ENCODE assay signal across 22 cellular contexts in the genomic region with DNA sequence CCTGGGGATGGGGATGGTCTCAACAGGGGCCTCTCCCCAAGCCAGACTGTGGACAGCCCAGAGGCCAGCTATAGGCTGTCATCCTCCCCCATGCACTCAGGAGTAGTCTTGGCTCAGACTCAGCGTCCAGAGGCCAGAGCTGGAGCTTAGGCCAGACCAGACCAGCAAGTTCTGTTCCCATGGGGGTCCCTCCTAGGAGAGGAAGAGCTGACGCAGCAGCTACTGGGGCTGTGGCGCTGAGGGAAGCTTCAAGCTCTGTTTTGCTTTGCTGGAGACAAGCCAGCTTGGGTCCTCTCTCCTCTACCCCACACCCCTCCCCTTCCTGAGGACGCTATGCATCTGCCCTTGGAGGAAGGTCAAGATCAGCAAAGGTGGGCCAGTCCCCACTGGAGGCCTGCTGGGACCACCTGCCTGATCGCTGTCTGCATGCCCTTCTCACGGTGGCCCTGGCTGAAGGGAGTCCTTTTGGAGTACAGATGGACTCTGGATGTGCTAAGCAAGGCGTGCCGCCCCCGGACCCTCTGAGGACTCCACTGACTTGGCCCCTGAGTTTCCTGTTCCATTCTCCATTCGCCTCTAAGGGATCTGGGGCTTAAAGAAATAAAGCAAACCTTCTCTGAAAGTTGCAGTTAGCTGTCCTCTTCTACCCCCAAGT. TPM values are rescaled to one million over a fixed set of nuclear protein-coding genes. Genes with fewer than 3 reads are reported as not detected.
"Had no signal": no experiment of that assay in that cellular context is flagged by ENCODE, and none has a peak within 500 bp of the region (broad histone marks: within the 10 kb centered on the region; RNA-seq: fewer than 3 reads in every experiment).

No MANE protein-coding gene starts in this region.

- H3K27ac ChIP-seq: brain microvascular endothelial cell, epithelial cell of prostate, prostate gland, sigmoid colon, stomach, testis, upper lobe of right lung had no signal

- H3K9me3 Mint-ChIP-seq: activated CD4-positive, alpha-beta T cell treated with anti-CD3 and anti-CD28 coated beads, Interleukin-2, amount 10 ng/mL, durations not matched to agents 7 days and 5 days; activated naive CD8-positive, alpha-beta T cell treated with anti-CD3 and anti-CD28 coated beads, Interleukin-2, amount 10 ng/mL, durations not matched to agents 7 days and 5 days; effector memory CD8-positive, alpha-beta T cell; naive B cell had no signal

- H3K4me1 Mint-ChIP-seq: naive B cell had no signal

- ATAC-seq: effector memory CD8-positive, alpha-beta T cell; upper lobe of right lung had no signal

- H3K4me3 ChIP-seq: prostate gland, sigmoid colon, stomach, testis, upper lobe of right lung had no signal

- H3K36me3 Mint-ChIP-seq: activated naive CD8-positive, alpha-beta T cell treated with anti-CD3 and anti-CD28 coated beads, Interleukin-2, amount 10 ng/mL, durations not matched to agents 7 days and 5 days; naive B cell had no signal

- H3K36me3 ChIP-seq: brain microvascular endothelial cell, prostate gland, sigmoid colon, stomach, upper lobe of right lung had no signal

- DNase-seq: activated CD4-positive, alpha-beta T cell treated with anti-CD3 and anti-CD28 coated beads, Interleukin-2, amount 10 ng/mL, durations not matched to agents 7 days and 5 days; activated CD8-positive, alpha-beta memory T cell treated with anti-CD3 and anti-CD28 coated beads, Interleukin-2, amount 50 U/mL, for 48 hours; activated naive CD4-positive, alpha-beta T cell; activated naive CD8-positive, alpha-beta T cell treated with anti-CD3 and anti-CD28 coated beads, Interleukin-2, amount 10 ng/mL, durations not matched to agents 7 days and 5 days; anterior cingulate cortex; brain microvascular endothelial cell; cerebellar nuclear complex; effector memory CD8-positive, alpha-beta T cell; naive B cell; nucleus accumbens; sigmoid colon; stimulated activated CD4-positive, alpha-beta T cell treated with anti-CD3 and anti-CD28 coated beads, Interleukin-2, amount 100 ng/mL, for 24 hours; stomach; T-helper 9 cell; testis; upper lobe of right lung had no signal

- H3K4me1 ChIP-seq: prostate gland, sigmoid colon, stomach, upper lobe of right lung had no signal

- H3K4me3 Mint-ChIP-seq: activated CD4-positive, alpha-beta T cell treated with anti-CD3 and anti-CD28 coated beads, Interleukin-2, amount 10 ng/mL, durations not matched to agents 7 days and 5 days; activated naive CD8-positive, alpha-beta T cell treated with anti-CD3 and anti-CD28 coated beads, Interleukin-2, amount 10 ng/mL, durations not matched to agents 7 days and 5 days; effector memory CD8-positive, alpha-beta T cell; naive B cell had no signal

- H3K9me3 ChIP-seq: prostate gland, sigmoid colon, stomach, testis, upper lobe of right lung had no signal

- H3K27me3 ChIP-seq: brain microvascular endothelial cell, sigmoid colon, testis, upper lobe of right lung had no signal

- H3K27ac Mint-ChIP-seq: activated CD4-positive, alpha-beta T cell treated with anti-CD3 and anti-CD28 coated beads, Interleukin-2, amount 10 ng/mL, durations not matched to agents 7 days and 5 days; activated naive CD8-positive, alpha-beta T cell treated with anti-CD3 and anti-CD28 coated beads, Interleukin-2, amount 10 ng/mL, durations not matched to agents 7 days and 5 days; effector memory CD8-positive, alpha-beta T cell; naive B cell had no signal

RNA-seq across cellular contexts. Expression of a gene that starts 2.6 kb away (rescaled TPM):
- total RNA-seq: activated CD4-positive, alpha-beta T cell treated with anti-CD3 and anti-CD28 coated beads, Interleukin-2, amount 10 ng/mL, durations not matched to agents 7 days and 5 days; activated naive CD8-positive, alpha-beta T cell treated with anti-CD3 and anti-CD28 coated beads, Interleukin-2, amount 10 ng/mL, durations not matched to agents 7 days and 5 days; fibroblast of lung; frontal cortex; lung microvascular endothelial cell; mononuclear cell; sigmoid colon; stomach; upper lobe of right lung had no signal
- polyA plus RNA-seq: fibroblast of lung, sigmoid colon, stomach had no signal
